11 cellular contexts compared by ENCODE assay signal in genomic region chr5:173786296-173787187, GRCh38.
A peak's percentile ranks its signal among the peaks of the same experiment; 100 is the strongest.
DNase-seq lines count a peak whose midpoint lies in the region; ATAC-seq and TF ChIP-seq lines count a peak whose summit lies in the region.
"Had no signal": no experiment of that assay in that cellular context is flagged by ENCODE, and none has a peak within 500 bp of the region (broad histone marks: within the 10 kb centered on the region; RNA-seq: fewer than 3 reads in every experiment).

No MANE protein-coding gene starts in this region.

- H3K36me3 ChIP-seq in naive thymus-derived CD4-positive, alpha-beta T cell (ENCODE audit: control insufficient read depth in 2 of 3, insufficient read depth in 3 of 3, low read length in 3 of 3), result no peaks in the 10 kb centered on the region
- H3K36me3 ChIP-seq: cardiac muscle cell had no signal

- POLR2A ChIA-PET in naive thymus-derived CD4-positive, alpha-beta T cell (lab: Charles Lee), result no interaction called here

- intact Hi-C loops in naive thymus-derived CD4-positive, alpha-beta T cell (cut with micrococcal nuclease), result no loop called here

- no peak overlapping the region for H3K4me3 ChIP-seq in naive thymus-derived CD4-positive, alpha-beta T cell (ENCODE audit: low read length)
- H3K4me3 ChIP-seq: cardiac muscle cell had no signal

- H3K27ac Mint-ChIP-seq in endothelial cell (ENCODE audit: unreplicated experiment), result peak overlapping the region; percentile 38
- peak overlapping the region in 1 of 9 donors; percentile 33 for H3K27ac Mint-ChIP-seq in naive thymus-derived CD4-positive, alpha-beta T cell

- H3K36me3 Mint-ChIP-seq in endothelial cell (ENCODE audit: low read depth, unreplicated experiment), result no peaks in the 10 kb centered on the region
- H3K36me3 Mint-ChIP-seq in naive thymus-derived CD4-positive, alpha-beta T cell, result no peaks in the 10 kb centered on the region

- H3K4me3 Mint-ChIP-seq in endothelial cell (ENCODE audit: unreplicated experiment), result no peak overlapping the region
- no peak overlapping the region for H3K4me3 Mint-ChIP-seq in naive thymus-derived CD4-positive, alpha-beta T cell

- no peak overlapping the region for H3K27ac ChIP-seq in naive thymus-derived CD4-positive, alpha-beta T cell (ENCODE audit: low read depth, low read length)
- H3K27ac ChIP-seq: cardiac muscle cell, KMS-11 had no signal

- H3K27me3 Mint-ChIP-seq in endothelial cell (ENCODE audit: unreplicated experiment), result peaks cover 7% of the 10 kb centered on the region
- peaks cover 0 to 4% (median 0%) of the 10 kb centered on the region in 5 donors for H3K27me3 Mint-ChIP-seq in naive thymus-derived CD4-positive, alpha-beta T cell

- no peaks in the 10 kb centered on the region for H3K27me3 ChIP-seq in naive thymus-derived CD4-positive, alpha-beta T cell (ENCODE audit: control insufficient read depth in 2 of 2, insufficient read depth in 2 of 2, low read length in 2 of 2)
- H3K27me3 ChIP-seq: cardiac muscle cell had no signal

- peaks cover 4 to 6% of the 10 kb centered on the region in 2 donors for H3K4me1 ChIP-seq in naive thymus-derived CD4-positive, alpha-beta T cell (ENCODE audit: control insufficient read depth in 2 of 2, insufficient read depth in 2 of 2, low read length in 2 of 2)

- peak; percentile 57 for ATAC-seq in GM19455 (IDR thresholded peaks at IDR 0.05; ENCODE audit: unreplicated experiment)
- ATAC-seq in HG03342 (IDR thresholded peaks at IDR 0.05; ENCODE audit: unreplicated experiment), result peak; percentile 60
- ATAC-seq in naive thymus-derived CD4-positive, alpha-beta T cell, result no peak
- ATAC-seq: activated CD4-positive, CD25-positive, alpha-beta regulatory T cell treated with anti-CD3 and anti-CD28 coated beads, Interleukin-2, amount 50 U/mL, for 24 hours had no signal

- CTCF ChIA-PET in naive thymus-derived CD4-positive, alpha-beta T cell (lab: Charles Lee), result no interaction called here

- DNase-seq in endothelial cell (ENCODE audit: low spot score) (no peak), 8988T (no peak), NK-92 (lab: John Stamatoyannopoulos, UW; ENCODE audit: unreplicated experiment) (no peak), T-helper 9 cell (no peak)
- DNase-seq in naive thymus-derived CD4-positive, alpha-beta T cell, result no peak

- no peaks in the 10 kb centered on the region for H3K9me3 ChIP-seq in naive thymus-derived CD4-positive, alpha-beta T cell (ENCODE audit: control insufficient read depth in 2 of 3, low read length in 3 of 3)

- no peaks in the 10 kb centered on the region for H3K9me3 Mint-ChIP-seq in endothelial cell (ENCODE audit: unreplicated experiment)
- peaks cover 0 to 2% (median 0%) of the 10 kb centered on the region in 11 donors for H3K9me3 Mint-ChIP-seq in naive thymus-derived CD4-positive, alpha-beta T cell

- TF ChIP-seq CTCF in GM12872 (IDR thresholded peaks at IDR 0.05; ENCODE audit: insufficient read depth, low read depth, low read length) (peak; percentile 88), endothelial cell (IDR thresholded peaks at IDR 0.05; ENCODE audit: unreplicated experiment) (no peak)

- peaks cover 11% of the 10 kb centered on the region for H3K4me1 Mint-ChIP-seq in endothelial cell (ENCODE audit: unreplicated experiment)
- peaks cover 5 to 22% (median 13%) of the 10 kb centered on the region in 7 donors for H3K4me1 Mint-ChIP-seq in naive thymus-derived CD4-positive, alpha-beta T cell
